In the genomic region with DNA sequence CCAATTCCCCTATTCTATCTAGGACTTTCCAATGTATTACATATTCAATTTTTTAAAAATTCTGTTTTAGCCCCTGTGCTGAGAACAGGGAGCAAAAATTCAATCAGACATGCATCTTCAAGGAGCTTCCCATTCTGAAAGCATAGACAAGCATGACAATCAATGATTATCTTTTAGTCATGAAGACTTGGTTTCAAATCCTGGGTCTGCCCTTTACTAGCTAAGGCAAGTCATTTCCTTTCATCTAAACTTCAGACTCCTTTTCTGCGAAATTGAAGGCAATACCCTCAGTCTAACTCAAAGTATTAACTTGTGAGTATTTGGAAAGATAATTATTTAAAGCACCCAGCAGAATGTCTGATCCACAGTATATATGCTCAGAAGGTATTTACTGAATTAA, we compare ENCODE assay signal across 15 cellular contexts.
"Had no signal": no experiment of that assay in that cellular context is flagged by ENCODE, and none has a peak within 500 bp of the region (broad histone marks: within the 10 kb centered on the region; RNA-seq: fewer than 3 reads in every experiment).

No MANE protein-coding gene starts in this region.

- H3K4me3 ChIP-seq: cardiac muscle cell, esophagus squamous epithelium, hepatocyte, ovary, tibial artery had no signal

- ATAC-seq: activated T-cell treated with anti-CD3 and anti-CD28 coated beads, Interleukin-2, amount 50 U/mL, for 4 hours; left lobe of liver; stimulated activated effector memory CD8-positive, alpha-beta T cell treated with anti-CD3 and anti-CD28 coated beads, Interleukin-12 subunit alpha, Interleukin-12 subunit beta, amount 100 ng/mL, for 72 hours had no signal

- H3K9me3 Mint-ChIP-seq: activated T-cell treated with anti-CD3 and anti-CD28 coated beads, Interleukin-2, amount 50 U/mL, for 4 hours; neural crest cell; stimulated activated effector memory CD8-positive, alpha-beta T cell treated with anti-CD3 and anti-CD28 coated beads, Interleukin-12 subunit alpha, Interleukin-12 subunit beta, amount 100 ng/mL, for 72 hours; T-helper 2 cell treated with Interferon-gamma antibody and Interleukin-4, amounts not matched to agents 5 μg/mL and 100 μg/mL, for 36 hours had no signal

- H3K36me3 Mint-ChIP-seq: stimulated activated effector memory CD8-positive, alpha-beta T cell treated with anti-CD3 and anti-CD28 coated beads, Interleukin-12 subunit alpha, Interleukin-12 subunit beta, amount 100 ng/mL, for 72 hours had no signal

- H3K4me1 ChIP-seq: tibial artery had no signal

- H3K27ac Mint-ChIP-seq: stimulated activated effector memory CD8-positive, alpha-beta T cell treated with anti-CD3 and anti-CD28 coated beads, Interleukin-12 subunit alpha, Interleukin-12 subunit beta, amount 100 ng/mL, for 72 hours had no signal

- H3K36me3 ChIP-seq: cardiac muscle cell, esophagus squamous epithelium, ovary, tibial artery had no signal

- H3K9me3 ChIP-seq: esophagus squamous epithelium, ovary, tibial artery had no signal

- H3K27me3 ChIP-seq: cardiac muscle cell, esophagus squamous epithelium, hepatocyte, ovary, tibial artery had no signal

- DNase-seq: activated CD4-positive, alpha-beta T cell treated with anti-CD3 and anti-CD28 coated beads, Interleukin-2, amount 50 U/mL, for 4 hours; activated CD4-positive, CD25-positive, alpha-beta regulatory T cell; activated gamma-delta T cell treated with Interleukin-2 at 50 U/mL for 16 hours; activated T-cell treated with anti-CD3 and anti-CD28 coated beads, Interleukin-2, amount 50 U/mL, for 4 hours; esophagus squamous epithelium; ovary; stimulated activated CD4-positive, alpha-beta T cell treated with anti-CD3 and anti-CD28 coated beads, Interleukin-12 subunit alpha, Interleukin-12 subunit beta, amount 100 ng/mL, for 4 hours; stimulated activated CD4-positive, alpha-beta T cell treated with anti-CD3 and anti-CD28 coated beads, Interleukin-2, amount 100 ng/mL, for 24 hours; tibial artery had no signal

- H3K4me3 Mint-ChIP-seq: activated T-cell treated with anti-CD3 and anti-CD28 coated beads, Interleukin-2, amount 50 U/mL, for 4 hours; neural crest cell; stimulated activated effector memory CD8-positive, alpha-beta T cell treated with anti-CD3 and anti-CD28 coated beads, Interleukin-12 subunit alpha, Interleukin-12 subunit beta, amount 100 ng/mL, for 72 hours had no signal

- H3K27ac ChIP-seq: cardiac muscle cell, esophagus squamous epithelium, hepatocyte, ovary, tibial artery had no signal
